13 cellular contexts compared by ENCODE assay signal in the genomic region with DNA sequence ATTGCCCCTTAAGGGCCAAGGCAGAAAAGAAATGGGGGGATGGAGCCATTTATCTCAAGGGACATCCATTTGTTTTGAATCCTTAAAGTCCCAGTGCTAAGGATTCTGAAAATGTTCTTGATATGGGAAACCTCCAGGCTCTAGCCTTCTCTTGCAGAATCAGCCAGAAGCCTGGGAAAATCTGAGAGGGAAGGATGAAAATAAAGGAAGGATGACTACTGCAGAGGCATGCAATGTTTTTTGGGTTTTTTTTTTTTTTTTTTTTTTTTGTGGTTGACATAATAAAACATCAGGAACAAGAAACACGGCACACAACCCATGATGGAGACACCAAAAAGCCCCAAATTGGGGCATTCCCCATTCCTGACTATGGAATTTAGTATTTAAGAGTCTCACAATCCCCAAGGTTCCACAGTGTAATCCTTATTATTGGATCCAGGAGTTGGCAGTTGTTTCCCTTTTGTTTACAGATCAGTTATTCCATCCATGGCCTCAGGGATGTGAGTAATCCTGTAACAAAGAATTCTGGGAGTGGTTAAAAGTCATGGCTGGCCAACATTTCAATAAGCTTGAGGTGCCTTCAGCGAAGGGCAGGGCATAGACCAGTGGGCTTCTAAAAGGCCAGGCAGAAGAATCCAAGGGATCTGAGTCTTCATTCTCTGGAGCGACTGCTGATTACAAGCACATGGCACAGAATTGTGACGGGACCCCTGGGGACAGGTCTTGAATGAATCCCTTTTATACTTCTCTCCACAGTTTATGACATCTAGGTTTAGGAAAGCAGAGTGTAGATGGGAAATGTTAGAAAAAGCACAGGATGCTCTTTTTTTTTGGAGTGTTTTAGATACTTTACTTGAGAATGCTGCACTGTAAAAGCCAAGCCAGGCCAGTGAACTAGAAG.
DNase-seq lines count a peak whose midpoint lies in the region; ATAC-seq, FAIRE-seq and TF ChIP-seq lines count a peak whose summit lies in the region.
"Had no signal": no experiment of that assay in that cellular context is flagged by ENCODE, and none has a peak within 500 bp of the region (broad histone marks: within the 10 kb centered on the region; RNA-seq: fewer than 3 reads in every experiment).

No MANE protein-coding gene starts in this region.

- no peaks in the 10 kb centered on the region for H3K27me3 Mint-ChIP-seq in Caco-2 (ENCODE audit: insufficient read depth, unreplicated experiment)

- H3K9me3 ChIP-seq in Caco-2 (no peaks in the 10 kb centered on the region), endothelial cell of umbilical vein (replicated peaks; ENCODE audit: control insufficient read depth, insufficient read depth, low read length) (no peaks in the 10 kb centered on the region), osteoblast (ENCODE audit: low read depth, low read length) (no peaks in the 10 kb centered on the region), body of pancreas (no peaks in the 10 kb centered on the region)
- H3K9me3 ChIP-seq: esophagus muscularis mucosa, upper lobe of left lung had no signal

- intact Hi-C loops in Caco-2 (cut with micrococcal nuclease; ENCODE audit: unreplicated experiment), result no loop called here
- intact Hi-C loops in endothelial cell of umbilical vein (cut with micrococcal nuclease), result no loop called here
- intact Hi-C loops in body of pancreas (cut with DNase I), result no loop called here

- no peak overlapping the region for H3K9ac ChIP-seq in endothelial cell of umbilical vein (replicated peaks; ENCODE audit: extremely low read depth, insufficient read depth, low read length)

- POLR2A ChIA-PET in Caco-2 (lab: Charles Lee), result no interaction called here
- POLR2A ChIA-PET in endothelial cell of umbilical vein (lab: Charles Lee), result no interaction called here

- peak overlapping the region; percentile 29 for H3K27ac Mint-ChIP-seq in Caco-2 (ENCODE audit: unreplicated experiment)

- no peak for ATAC-seq in body of pancreas
- no peak for ATAC-seq in HG03439 (IDR thresholded peaks at IDR 0.05; ENCODE audit: unreplicated experiment)

- H3K4me1 Mint-ChIP-seq in Caco-2 (ENCODE audit: low read depth, unreplicated experiment), result no peaks in the 10 kb centered on the region

- H3K4me3 ChIP-seq in Caco-2 (ENCODE audit: low read depth, low read length), result no peak overlapping the region
- no peak overlapping the region for H3K4me3 ChIP-seq in endothelial cell of umbilical vein (replicated peaks in 1 of 3; ENCODE audit: insufficient read depth in 1 of 3, low read depth in 1 of 3, low read length in 3 of 3)
- no peak overlapping the region for H3K4me3 ChIP-seq in osteoblast (ENCODE audit: insufficient read depth, low read length)
- no peak overlapping the region for H3K4me3 ChIP-seq in body of pancreas
- H3K4me3 ChIP-seq: esophagus muscularis mucosa, upper lobe of left lung had no signal

- dilution Hi-C loops in endothelial cell of umbilical vein (cut with MboI; ENCODE audit: extremely low pct_ligation_motif_present, low sequenced_read_pairs), result no loop called here

- TF ChIP-seq POLR2A in endothelial cell of umbilical vein (IDR thresholded peaks at IDR 0.05; ENCODE audit: low read depth, low read length) (no peak), body of pancreas (IDR thresholded peaks at IDR 0.05) (no peak)

- H4K20me1 ChIP-seq in endothelial cell of umbilical vein (replicated peaks; ENCODE audit: control insufficient read depth, extremely low read depth, insufficient read depth, low read length), result no peaks in the 10 kb centered on the region
- H4K20me1 ChIP-seq in osteoblast (ENCODE audit: insufficient read depth, low read length), result no peaks in the 10 kb centered on the region

- H3K27ac ChIP-seq in endothelial cell of umbilical vein (ENCODE audit: insufficient read depth, low read depth, low read length) (no peak overlapping the region), osteoblast (ENCODE audit: low read depth, low read length) (peak overlapping the region; percentile 25), body of pancreas (no peak overlapping the region)
- H3K27ac ChIP-seq: upper lobe of left lung had no signal

- no peak overlapping the region for H3K4me3 Mint-ChIP-seq in Caco-2 (ENCODE audit: unreplicated experiment)
- H3K4me3 Mint-ChIP-seq: H9 had no signal

- H2AFZ ChIP-seq in endothelial cell of umbilical vein (ENCODE audit: low read depth, low read length) (no peak overlapping the region), osteoblast (ENCODE audit: low read length) (no peak overlapping the region)

- H3K36me3 ChIP-seq in Caco-2 (ENCODE audit: control insufficient read depth, insufficient read depth, low read length) (no peaks in the 10 kb centered on the region), endothelial cell of umbilical vein (ENCODE audit: control insufficient read depth in 2 of 2, extremely low read depth in 1 of 2, insufficient read depth in 2 of 2, low read length in 2 of 2) (no peaks in the 10 kb centered on the region), osteoblast (ENCODE audit: insufficient read depth, low read length) (no peaks in the 10 kb centered on the region), body of pancreas (replicated peaks in 1 of 2; ENCODE audit: insufficient read depth in 1 of 2, low read depth in 2 of 2) (no peaks in the 10 kb centered on the region)
- H3K36me3 ChIP-seq: esophagus muscularis mucosa, upper lobe of left lung had no signal

- H3K9me3 Mint-ChIP-seq in Caco-2 (ENCODE audit: unreplicated experiment), result no peaks in the 10 kb centered on the region
- H3K9me3 Mint-ChIP-seq: H9 had no signal

- WGBS in body of pancreas, 2 donors, result 73 to 93% methylated on average over 4 of the region's 4 CpGs

- no peak for DNase-seq in Caco-2
- DNase-seq in NCI-H446 treated with DMSO at 0.1 percent for 48 hours (lab: John Stamatoyannopoulos, UW), result peak; percentile 76
- peak; percentile 11 for DNase-seq in endothelial cell of umbilical vein (ENCODE audit: low read depth, low spot score)
- DNase-seq in osteoblast (ENCODE audit: insufficient read length, low spot score, missing footprints), result no peak
- DNase-seq in body of pancreas, result no peak
- no peak for DNase-seq in ureter (ENCODE audit: low spot score)
- no peak for DNase-seq in GM19238 (ENCODE audit: insufficient read length, low spot score)
- DNase-seq: Calu3, H9, upper lobe of left lung had no signal

- no peaks in the 10 kb centered on the region for H3K79me2 ChIP-seq in endothelial cell of umbilical vein (ENCODE audit: control insufficient read depth, insufficient read depth, low read length)
- H3K79me2 ChIP-seq in osteoblast (ENCODE audit: insufficient read depth, low read length), result no peaks in the 10 kb centered on the region

- H3K27me3 ChIP-seq in Caco-2 (replicated peaks; ENCODE audit: control insufficient read depth, insufficient read depth, low read length), result no peaks in the 10 kb centered on the region
- H3K27me3 ChIP-seq in endothelial cell of umbilical vein (ENCODE audit: control insufficient read depth in 2 of 2, insufficient read depth in 2 of 2, low read length in 2 of 2), result no peaks in the 10 kb centered on the region
- no peaks in the 10 kb centered on the region for H3K27me3 ChIP-seq in osteoblast (ENCODE audit: insufficient read depth, low read length)
- no peaks in the 10 kb centered on the region for H3K27me3 ChIP-seq in body of pancreas
- H3K27me3 ChIP-seq: esophagus muscularis mucosa, upper lobe of left lung had no signal

- no peak for FAIRE-seq in endothelial cell of umbilical vein (lab: Jason Lieb, UNC)
- FAIRE-seq: HTR-8/SVneo had no signal

- CTCF ChIA-PET in Caco-2 (lab: Charles Lee), result no interaction called here
- CTCF ChIA-PET in endothelial cell of umbilical vein (lab: Charles Lee), result no interaction called here

- H3K4me1 ChIP-seq in Caco-2, result peaks cover 18% of the 10 kb centered on the region
- H3K4me1 ChIP-seq in endothelial cell of umbilical vein (ENCODE audit: control insufficient read depth, extremely low read depth, insufficient read depth, low read length), result no peaks in the 10 kb centered on the region
- H3K4me1 ChIP-seq in osteoblast (ENCODE audit: insufficient read depth, low read length), result peaks cover 10% of the 10 kb centered on the region
- H3K4me1 ChIP-seq in body of pancreas, result peaks cover 13% of the 10 kb centered on the region
- H3K4me1 ChIP-seq: upper lobe of left lung had no signal

- BruUV-seq in Caco-2 (replicated peaks; lab: Mats Ljungman, UMichigan) (no TSS peak), endothelial cell of umbilical vein (replicated peaks; lab: Mats Ljungman, UMichigan) (no TSS peak)

- H3K4me2 ChIP-seq in endothelial cell of umbilical vein (ENCODE audit: insufficient read depth, low read length) (no peak overlapping the region), osteoblast (ENCODE audit: insufficient read depth, low read length) (no peak overlapping the region)

- H3K9me1 ChIP-seq in endothelial cell of umbilical vein (replicated peaks; ENCODE audit: control insufficient read depth, extremely low read depth, insufficient read depth, low read length), result no peaks in the 10 kb centered on the region

- no peak for TF ChIP-seq CTCF in Caco-2 (IDR thresholded peaks at IDR 0.05; ENCODE audit: insufficient read depth in 1 of 2, low read depth in 1 of 2, low read length in 1 of 2, severe bottlenecking in 1 of 2, unreplicated experiment in 1 of 2)
- no peak for TF ChIP-seq CTCF in endothelial cell of umbilical vein (IDR thresholded peaks at IDR 0.05; ENCODE audit: extremely low read depth in 1 of 2, insufficient read depth in 1 of 2, low read depth in 1 of 2, low read length in 2 of 2)
- TF ChIP-seq CTCF in osteoblast (IDR thresholded peaks at IDR 0.05; ENCODE audit: extremely low read depth, low read depth, low read length), result no peak
- TF ChIP-seq CTCF in body of pancreas (IDR thresholded peaks at IDR 0.05), result no peak

- no peaks in the 10 kb centered on the region for H3K36me3 Mint-ChIP-seq in Caco-2 (ENCODE audit: insufficient read depth, unreplicated experiment)

TF ChIP-seq in endothelial cell of umbilical vein, 7 proteins besides CTCF, POLR2A, EP300 and RAD21:
- TF ChIP-seq MYC (IDR thresholded peaks at IDR 0.05; ENCODE audit: low read depth, low read length), result no peak
- TF ChIP-seq POLR2AphosphoS5 (IDR thresholded peaks at IDR 0.05; ENCODE audit: insufficient read depth, low read depth, low read length), result no peak
- TF ChIP-seq FOS (IDR thresholded peaks at IDR 0.05; ENCODE audit: borderline replicate concordance, insufficient read depth, low read length), result no peak
- TF ChIP-seq GATA2 (IDR thresholded peaks at IDR 0.05; ENCODE audit: insufficient read depth, insufficient read length, low read depth, low read length), result no peak
- no peak for TF ChIP-seq JUN (IDR thresholded peaks at IDR 0.05; ENCODE audit: borderline replicate concordance, insufficient read depth, insufficient read length, low read depth)

Comparison
In these comparisons a context has a peak if more than half of its experiments do, and no peak if none do; other contexts are left out.
1. DNase-seq: peak in NCI-H446 treated with DMSO at 0.1 percent for 48 hours (single experiment) and endothelial cell of umbilical vein (single experiment); none in Caco-2 (0 of 2), osteoblast (single experiment), body of pancreas (0 of 4), ureter (single experiment) and GM19238 (single experiment).